Comparison of ENCODE assay signal across 17 cellular contexts in genomic region chr10:31630866-31631567, GRCh38.
DNase-seq lines count a peak whose midpoint lies in the region; ATAC-seq, FAIRE-seq and TF ChIP-seq lines count a peak whose summit lies in the region.
"Had no signal": no experiment of that assay in that cellular context is flagged by ENCODE, and none has a peak within 500 bp of the region (broad histone marks: within the 10 kb centered on the region; RNA-seq: fewer than 3 reads in every experiment).

No MANE protein-coding gene starts in this region.

- no peak overlapping the region for H3K9ac ChIP-seq in keratinocyte (ENCODE audit: control insufficient read depth, extremely low read depth, insufficient read depth, low read length)

- peak; percentile 76 for ATAC-seq in Right ventricle myocardium inferior
- no peak for ATAC-seq in activated T-cell treated with anti-CD3 and anti-CD28 coated beads, Interleukin-2, amount 50 U/mL, for 72 hours (replicated peaks in 1 of 2)

- peaks cover 5 to 8% of the 10 kb centered on the region in 2 donors for H3K36me3 Mint-ChIP-seq in activated T-cell treated with anti-CD3 and anti-CD28 coated beads, Interleukin-2, amount 50 U/mL, for 72 hours (ENCODE audit: insufficient read depth in 2 of 2)

- H3K9me3 ChIP-seq in keratinocyte (ENCODE audit: control insufficient read depth, low read depth, low read length) (no peaks in the 10 kb centered on the region), testis (no peaks in the 10 kb centered on the region)
- H3K9me3 ChIP-seq: vagina had no signal

- H3K4me3 ChIP-seq in cardiac fibroblast (replicated peaks in 1 of 2; ENCODE audit: low read depth in 2 of 2, low read length in 2 of 2) (no peak overlapping the region), keratinocyte (ENCODE audit: control insufficient read depth in 2 of 3, extremely low read depth in 1 of 3, insufficient read depth in 2 of 3, low read depth in 1 of 3, low read length in 3 of 3) (no peak overlapping the region), testis (no peak overlapping the region)
- H3K4me3 ChIP-seq: esophagus muscularis mucosa, PC-9, skin epidermis, vagina had no signal

- no peaks in the 10 kb centered on the region for H3K36me3 ChIP-seq in keratinocyte (ENCODE audit: control insufficient read depth in 2 of 2, extremely low read depth in 1 of 2, insufficient read depth in 2 of 2, low read length in 2 of 2)
- H3K36me3 ChIP-seq in testis (ENCODE audit: low read depth, missing control alignments), result no peaks in the 10 kb centered on the region
- H3K36me3 ChIP-seq: esophagus muscularis mucosa, vagina had no signal

- no peaks in the 10 kb centered on the region for H3K27me3 ChIP-seq in keratinocyte (ENCODE audit: control insufficient read depth, extremely low read depth, insufficient read depth, low read length)
- no peaks in the 10 kb centered on the region for H3K27me3 ChIP-seq in testis
- H3K27me3 ChIP-seq: esophagus muscularis mucosa, vagina had no signal

- no peak for DNase-seq in Right ventricle myocardium inferior (ENCODE audit: missing footprints)
- DNase-seq in cardiac septum (ENCODE audit: low spot score), result no peak
- DNase-seq in cardiac fibroblast (ENCODE audit: low read depth in 2 of 2), result peak; percentile 34 to 73
- DNase-seq in keratinocyte (ENCODE audit: low read depth, low spot score), result no peak
- DNase-seq in testis, result peak; percentile 78
- DNase-seq in cerebellar nuclear complex (lab: John Stamatoyannopoulos, UW), result no peak
- no peak for DNase-seq in activated T-cell treated with anti-CD3 and anti-CD28 coated beads, Interleukin-2, amount 50 U/mL, for 72 hours
- DNase-seq in activated CD4-positive, alpha-beta T cell treated with anti-CD3 and anti-CD28 coated beads for 1 hour, result no peak
- DNase-seq: H7; NCI-H1436 treated with DMSO at 0.1 percent for 48 hours; PC-9; stimulated activated CD4-positive, alpha-beta T cell treated with anti-CD3 and anti-CD28 coated beads, Interleukin-4, amount 100 ng/mL, for 4 hours; substantia nigra had no signal

- no peaks in the 10 kb centered on the region for H3K79me2 ChIP-seq in keratinocyte (ENCODE audit: control insufficient read depth, insufficient read depth, low read length)

- H3K27ac Mint-ChIP-seq in activated T-cell treated with anti-CD3 and anti-CD28 coated beads, Interleukin-2, amount 50 U/mL, for 72 hours, result no peak overlapping the region

- H3K4me1 Mint-ChIP-seq in activated T-cell treated with anti-CD3 and anti-CD28 coated beads, Interleukin-2, amount 50 U/mL, for 72 hours (ENCODE audit: low read depth), result no peaks in the 10 kb centered on the region

- intact Hi-C loops in Right ventricle myocardium inferior (cut with DNase I) (loop anchor here (2.0 kb wide), 1 partner anchor 24 kb away; no protein-coding TSS in a partner anchor), cardiac septum (cut with DNase I) (no loop called here), testis (cut with DNase I; ENCODE audit: low total_unique reads) (no loop called here)

- H3K9me1 ChIP-seq in keratinocyte (ENCODE audit: control insufficient read depth, extremely low read depth, insufficient read depth, low read length), result no peaks in the 10 kb centered on the region

- H3K4me1 ChIP-seq in keratinocyte (ENCODE audit: control insufficient read depth, extremely low read depth, insufficient read depth, low read length) (peaks cover 7% of the 10 kb centered on the region), testis (no peaks in the 10 kb centered on the region)
- H3K4me1 ChIP-seq: vagina had no signal

- H3K27me3 Mint-ChIP-seq in activated T-cell treated with anti-CD3 and anti-CD28 coated beads, Interleukin-2, amount 50 U/mL, for 72 hours (ENCODE audit: low read depth), result peaks cover 17% of the 10 kb centered on the region

- no peak for TF ChIP-seq POLR2A in testis (IDR thresholded peaks at IDR 0.05)

- TF ChIP-seq CTCF in cardiac fibroblast (IDR thresholded peaks at IDR 0.05; ENCODE audit: low read depth, low read length) (no peak), keratinocyte (optimal IDR thresholded peaks at IDR 0.05 in 1 of 3, IDR thresholded peaks at IDR 0.05 in 1 of 3, conservative IDR thresholded peaks at IDR 0.05 in 1 of 3; ENCODE audit: extremely low read depth in 1 of 3, insufficient read depth in 2 of 3, low read length in 3 of 3) (no peak), testis (IDR thresholded peaks at IDR 0.05) (no peak)

- dilution Hi-C loops in keratinocyte (cut with MboI; ENCODE audit: extremely low pct_ligation_motif_present, low sequenced_read_pairs), result no loop called here

- peak; percentile 57 for FAIRE-seq in keratinocyte (lab: Jason Lieb, UNC)
- FAIRE-seq: bronchial epithelial cell had no signal

- H3K27ac ChIP-seq in keratinocyte (ENCODE audit: control insufficient read depth, insufficient read depth, low read length) (no peak overlapping the region), testis (peak overlapping the region in 1 of 2 donors; percentile 36)
- H3K27ac ChIP-seq: esophagus muscularis mucosa, PC-9, skin epidermis, vagina had no signal

- no peak overlapping the region for H3K4me3 Mint-ChIP-seq in activated T-cell treated with anti-CD3 and anti-CD28 coated beads, Interleukin-2, amount 50 U/mL, for 72 hours

- no peak overlapping the region for H3K4me2 ChIP-seq in keratinocyte (ENCODE audit: control insufficient read depth, extremely low read depth, insufficient read depth, low read depth, low read length)
- H3K4me2 ChIP-seq: PC-9 had no signal

- no peaks in the 10 kb centered on the region for H4K20me1 ChIP-seq in keratinocyte (ENCODE audit: control insufficient read depth, extremely low read depth, insufficient read depth, low read length)

- peaks cover 5 to 6% of the 10 kb centered on the region in 2 donors for H3K9me3 Mint-ChIP-seq in activated T-cell treated with anti-CD3 and anti-CD28 coated beads, Interleukin-2, amount 50 U/mL, for 72 hours

- 45 to 76% methylated on average over 4 of the region's 4 CpGs for WGBS in testis, 2 donors

- H2AFZ ChIP-seq in keratinocyte (ENCODE audit: control insufficient read depth, low read length), result no peak overlapping the region
- H2AFZ ChIP-seq: PC-9 had no signal

Comparison
In these comparisons a context has a peak if more than half of its experiments do, and no peak if none do; other contexts are left out.
1. DNase-seq: peak in cardiac fibroblast (2 of 2) and testis (single experiment); none in Right ventricle myocardium inferior (single experiment), cardiac septum (single experiment), keratinocyte (single experiment), cerebellar nuclear complex (0 of 2), activated T-cell treated with anti-CD3 and anti-CD28 coated beads, Interleukin-2, amount 50 U/mL, for 72 hours (0 of 2) and activated CD4-positive, alpha-beta T cell treated with anti-CD3 and anti-CD28 coated beads for 1 hour (single experiment).